ENCODE assay signal across 11 cellular contexts in genomic region chr5:10602031-10602806, GRCh38. TPM values are rescaled to one million over a fixed set of nuclear protein-coding genes. Genes with fewer than 3 reads are reported as not detected.
DNase-seq lines count a peak whose midpoint lies in the region; ATAC-seq and TF ChIP-seq lines count a peak whose summit lies in the region.
"Had no signal": no experiment of that assay in that cellular context is flagged by ENCODE, and none has a peak within 500 bp of the region (broad histone marks: within the 10 kb centered on the region; RNA-seq: fewer than 3 reads in every experiment).

No MANE protein-coding gene starts in this region.

- intact Hi-C loops in upper lobe of right lung (cut with DNase I): no loop called here

- peaks cover 11% of the 10 kb centered on the region for H3K4me1 ChIP-seq in upper lobe of right lung

- ATAC-seq in upper lobe of right lung: peak; percentile 22
- ATAC-seq in GM18517 (IDR thresholded peaks at IDR 0.05; ENCODE audit: unreplicated experiment): no peak

- DNase-seq in NCI-H748 (lab: John Stamatoyannopoulos, UW; ENCODE audit: unreplicated experiment) (peak; percentile 52), NCI-H748 treated with DMSO at 0.1 percent for 48 hours (lab: John Stamatoyannopoulos, UW) (no peak), ecto neural progenitor cell (ENCODE audit: low spot score) (peak; percentile 38), middle frontal gyrus (ENCODE audit: extremely low spot score, low spot score) (peak; percentile 50), upper lobe of right lung (no peak), brain microvascular endothelial cell (no peak)
- DNase-seq in effector CD8-positive, alpha-beta T cell (lab: John Stamatoyannopoulos, UW): no peak
- DNase-seq: activated CD8-positive, alpha-beta memory T cell treated with anti-CD3 and anti-CD28 coated beads for 24 hours; GOT3; stimulated activated CD4-positive, alpha-beta T cell treated with anti-CD3 and anti-CD28 coated beads, Interleukin-1b, Interleukin-23, amount 100 ng/mL, for 48 hours had no signal

- H3K4me3 ChIP-seq in upper lobe of right lung (no peak overlapping the region), brain microvascular endothelial cell (ENCODE audit: low read depth, low read length) (no peak overlapping the region)

- H3K27ac ChIP-seq in upper lobe of right lung: peak overlapping the region; percentile 49
- no peak overlapping the region for H3K27ac ChIP-seq in brain microvascular endothelial cell

- no peaks in the 10 kb centered on the region for H3K27me3 ChIP-seq in upper lobe of right lung
- H3K27me3 ChIP-seq in brain microvascular endothelial cell (replicated peaks): no peaks in the 10 kb centered on the region

- in situ Hi-C loops in brain microvascular endothelial cell (cut with HindIII; ENCODE audit: low pct_ligation_motif_present, low sequenced_read_pairs): no loop called here

- TF ChIP-seq CTCF in upper lobe of right lung (IDR thresholded peaks at IDR 0.05): no peak
- TF ChIP-seq CTCF in brain microvascular endothelial cell (IDR thresholded peaks at IDR 0.05; ENCODE audit: low read depth, low read length, missing control alignments): no peak

- H3K36me3 ChIP-seq in upper lobe of right lung (no peaks in the 10 kb centered on the region), brain microvascular endothelial cell (replicated peaks) (no peaks in the 10 kb centered on the region)

- H3K9me3 ChIP-seq in upper lobe of right lung: no peaks in the 10 kb centered on the region

RNA-seq across cellular contexts. Expression of gene ANKRD33B, which starts 38.3 kb away (rescaled TPM):
- 6.1 TPM for total RNA-seq in upper lobe of right lung

Comparison
In these comparisons a context has a peak if more than half of its experiments do, and no peak if none do; other contexts are left out.
1. DNase-seq: peak in NCI-H748 (single experiment), ecto neural progenitor cell (single experiment) and middle frontal gyrus (single experiment); none in NCI-H748 treated with DMSO at 0.1 percent for 48 hours (single experiment), upper lobe of right lung (single experiment), effector CD8-positive, alpha-beta T cell (single experiment) and brain microvascular endothelial cell (single experiment).